Comparison of ENCODE assay signal across 8 cellular contexts in the genomic region with DNA sequence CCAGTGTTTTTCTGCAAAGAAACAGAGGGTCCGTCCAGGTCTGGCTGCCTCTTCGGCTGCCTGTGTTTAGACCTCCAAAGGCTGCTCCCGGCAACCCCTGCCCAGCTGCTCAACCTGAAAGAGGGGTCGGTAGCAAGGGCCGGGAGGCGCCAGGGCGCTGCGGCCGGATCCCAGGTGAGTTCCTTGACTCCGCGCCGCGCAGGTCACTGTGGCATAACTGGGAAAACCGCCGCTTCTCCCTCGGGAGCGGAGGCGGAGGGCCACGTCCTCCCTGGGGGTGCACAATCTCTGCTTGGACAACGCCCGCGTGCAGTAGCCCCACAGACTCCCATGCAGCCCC. TPM values are rescaled to one million over a fixed set of nuclear protein-coding genes. Genes with fewer than 3 reads are reported as not detected.
DNase-seq lines count a peak whose midpoint lies in the region; FAIRE-seq and TF ChIP-seq lines count a peak whose summit lies in the region.

No MANE protein-coding gene starts in this region.

- H3K27me3 Mint-ChIP-seq in CD14-positive monocyte (ENCODE audit: low read depth in 3 of 3) = peaks cover 66 to 80% (median 66%) of the 10 kb centered on the region in 3 donors
- H3K27me3 Mint-ChIP-seq in endothelial cell (ENCODE audit: unreplicated experiment) = peaks cover 11% of the 10 kb centered on the region

- peak overlapping the region; percentile 78 for H3K4me2 ChIP-seq in osteoblast (ENCODE audit: insufficient read depth, low read length)

- H4K20me1 ChIP-seq in osteoblast (ENCODE audit: insufficient read depth, low read length) = no peaks in the 10 kb centered on the region

- peaks cover 31% of the 10 kb centered on the region for H3K27me3 ChIP-seq in osteoblast (ENCODE audit: insufficient read depth, low read length)

- no peak overlapping the region for H3K27ac Mint-ChIP-seq in CD14-positive monocyte
- H3K27ac Mint-ChIP-seq in endothelial cell (ENCODE audit: unreplicated experiment) = no peak overlapping the region

- no peaks in the 10 kb centered on the region for H3K36me3 ChIP-seq in osteoblast (ENCODE audit: insufficient read depth, low read length)

- H3K4me3 ChIP-seq in osteoblast (ENCODE audit: insufficient read depth, low read length) = peak overlapping the region; percentile 68

- no peaks in the 10 kb centered on the region for H3K9me3 ChIP-seq in osteoblast (ENCODE audit: low read depth, low read length)

- no peak overlapping the region for H2AFZ ChIP-seq in osteoblast (ENCODE audit: low read length)

- peaks cover 0 to 3% of the 10 kb centered on the region in 2 donors for H3K36me3 Mint-ChIP-seq in CD14-positive monocyte
- peaks cover 4% of the 10 kb centered on the region for H3K36me3 Mint-ChIP-seq in endothelial cell (ENCODE audit: low read depth, unreplicated experiment)

- intact Hi-C loops in CD14-positive monocyte (cut with micrococcal nuclease) = loop anchor here in 1 of 2 donors (10.0 kb wide), 2 partner anchors 54 to 694 kb away; a partner anchor contains a TSS

- DNase-seq in CD14-positive monocyte (ENCODE audit: low spot score) (no peak), NCI-H1105 (lab: John Stamatoyannopoulos, UW) (peak; percentile 8), endothelial cell (ENCODE audit: low spot score) (no peak), osteoblast (ENCODE audit: insufficient read length, low spot score, missing footprints) (peak; percentile 68), NCI-H2196 (lab: John Stamatoyannopoulos, UW; ENCODE audit: unreplicated experiment) (no peak), D721Med (ENCODE audit: insufficient read length, low spot score) (no peak), AG08395 (ENCODE audit: low spot score) (no peak)
- DNase-seq in stimulated activated naive CD4-positive, alpha-beta T cell treated with Interleukin-2 at 50 U/mL for 16 hours (lab: John Stamatoyannopoulos, UW) = no peak

- H3K4me3 Mint-ChIP-seq in CD14-positive monocyte (peak overlapping the region; percentile 27 to 76), endothelial cell (ENCODE audit: unreplicated experiment) (peak overlapping the region; percentile 76)

- H3K4me1 ChIP-seq in osteoblast (ENCODE audit: insufficient read depth, low read length) = peaks cover 6% of the 10 kb centered on the region

- no peak for TF ChIP-seq CTCF in CD14-positive monocyte (IDR thresholded peaks at IDR 0.05)
- TF ChIP-seq CTCF in endothelial cell (IDR thresholded peaks at IDR 0.05; ENCODE audit: unreplicated experiment) = no peak
- TF ChIP-seq CTCF in osteoblast (IDR thresholded peaks at IDR 0.05; ENCODE audit: extremely low read depth, low read depth, low read length) = no peak
- no peak for TF ChIP-seq CTCF in D721Med (IDR thresholded peaks at IDR 0.05; ENCODE audit: insufficient read depth, missing control alignments)

- peaks cover 0 to 17% (median 3%) of the 10 kb centered on the region in 7 donors for H3K9me3 Mint-ChIP-seq in CD14-positive monocyte
- H3K9me3 Mint-ChIP-seq in endothelial cell (ENCODE audit: unreplicated experiment) = no peaks in the 10 kb centered on the region

- H3K4me1 Mint-ChIP-seq in CD14-positive monocyte (peaks cover 5% of the 10 kb centered on the region), endothelial cell (ENCODE audit: unreplicated experiment) (no peaks in the 10 kb centered on the region)

- no peak for FAIRE-seq in D721Med (lab: Jason Lieb, UNC)

- H3K79me2 ChIP-seq in osteoblast (ENCODE audit: insufficient read depth, low read length) = no peaks in the 10 kb centered on the region

- no peak overlapping the region for H3K27ac ChIP-seq in osteoblast (ENCODE audit: low read depth, low read length)

RNA-seq across cellular contexts. Expression of a gene that starts 1.0 kb away (rescaled TPM):
- polyA plus RNA-seq in CD14-positive monocyte = not detected
- total RNA-seq in endothelial cell (ENCODE audit: unreplicated experiment) = 4.0 TPM
- total RNA-seq in osteoblast = 0.36 TPM in 1 of 2 replicates, not detected in the other

Comparison
In these comparisons a context has a peak if more than half of its experiments do, and no peak if none do; other contexts are left out.
1. DNase-seq: peak in NCI-H1105 (single experiment) and osteoblast (single experiment); none in CD14-positive monocyte (single experiment), endothelial cell (single experiment), stimulated activated naive CD4-positive, alpha-beta T cell treated with Interleukin-2 at 50 U/mL for 16 hours (single experiment), NCI-H2196 (single experiment), D721Med (single experiment) and AG08395 (single experiment).